1 cellular context compared by ENCODE assay signal in the genomic region with DNA sequence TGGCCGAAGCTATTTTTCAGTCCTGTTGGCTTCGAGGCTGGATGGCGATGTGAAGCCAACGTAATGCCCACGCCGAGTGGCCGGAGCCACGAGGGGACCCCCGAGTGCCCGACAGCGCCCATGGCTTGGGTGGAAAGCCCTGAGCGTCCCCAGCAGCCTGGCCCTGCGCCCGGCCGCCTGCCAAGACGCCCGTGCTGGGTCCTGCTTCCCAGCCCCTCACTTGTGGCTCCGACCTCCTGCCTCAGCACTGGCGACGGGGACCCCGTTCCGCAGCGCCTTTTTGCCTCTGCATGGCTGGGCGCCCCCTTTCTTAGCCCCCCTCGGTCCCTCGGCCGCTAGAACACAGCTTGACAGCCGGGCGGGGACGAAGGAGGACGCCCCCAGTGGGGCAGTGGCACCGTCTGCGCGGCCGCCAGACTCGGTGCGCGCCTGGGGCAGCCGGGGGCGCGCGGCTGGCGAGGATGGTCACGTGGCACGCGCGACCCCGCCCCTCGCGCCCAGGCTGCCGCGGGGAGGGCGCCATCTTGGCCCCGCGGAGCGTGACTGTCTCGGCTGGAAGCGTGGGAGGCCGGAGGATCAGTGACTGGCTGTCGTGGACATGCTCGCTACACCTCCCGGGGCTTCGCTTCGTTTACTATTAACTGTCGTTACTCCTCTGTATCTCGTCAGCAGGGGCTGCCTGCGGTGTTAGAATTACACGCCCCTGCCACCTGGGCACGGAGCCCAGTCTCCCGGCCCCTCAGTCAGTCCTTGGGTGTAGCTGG.
TF ChIP-seq lines count a peak whose summit lies in the region.

No MANE protein-coding gene starts in this region.

TF ChIP-seq in K562, 482 proteins besides CTCF, POLR2A, EP300 and RAD21 (continued from another document and continues in another):
- peak in 1 of 2 experiments; percentile 85; a peak in 2 of 4 replicates for TF ChIP-seq ZNF639 (CRISPR knock-in tag; conservative IDR thresholded peaks at IDR 0.05 in 1 of 2, IDR thresholded peaks at IDR 0.05 in 1 of 2)
- TF ChIP-seq ID3 (CRISPR knock-in tag; IDR thresholded peaks at IDR 0.05): no peak
- peak; percentile 68; the same call in 1 of the 2 replicates for TF ChIP-seq ID3 (tag; IDR thresholded peaks at IDR 0.05)
- no peak for TF ChIP-seq THRA (IDR thresholded peaks at IDR 0.05)
- peak; percentile 71; the same call in 1 of the 2 replicates for TF ChIP-seq ZNF395 (CRISPR knock-in tag; IDR thresholded peaks at IDR 0.05)
- TF ChIP-seq HDAC6 (IDR thresholded peaks at IDR 0.05; ENCODE audit: low read depth, low read length): no peak
- no peak for TF ChIP-seq ADNP (tag; IDR thresholded peaks at IDR 0.05)
- peak; percentile 70; the same call in 1 of the 2 replicates for TF ChIP-seq TOE1 (IDR thresholded peaks at IDR 0.05; ENCODE audit: borderline replicate concordance)
- TF ChIP-seq TOE1 (CRISPR knock-in tag; IDR thresholded peaks at IDR 0.05; ENCODE audit: borderline replicate concordance, low read depth): no peak
- peak; percentile 14 to 63; a peak in 2 of 4 replicates for TF ChIP-seq NONO (IDR thresholded peaks at IDR 0.05; ENCODE audit: low read depth in 2 of 2, low read length in 1 of 2)
- TF ChIP-seq TAF15 (IDR thresholded peaks at IDR 0.05; ENCODE audit: low read depth, low read length): no peak
- no peak for TF ChIP-seq RNF219 (CRISPR knock-in tag; IDR thresholded peaks at IDR 0.05)
- TF ChIP-seq, protein P1, sequence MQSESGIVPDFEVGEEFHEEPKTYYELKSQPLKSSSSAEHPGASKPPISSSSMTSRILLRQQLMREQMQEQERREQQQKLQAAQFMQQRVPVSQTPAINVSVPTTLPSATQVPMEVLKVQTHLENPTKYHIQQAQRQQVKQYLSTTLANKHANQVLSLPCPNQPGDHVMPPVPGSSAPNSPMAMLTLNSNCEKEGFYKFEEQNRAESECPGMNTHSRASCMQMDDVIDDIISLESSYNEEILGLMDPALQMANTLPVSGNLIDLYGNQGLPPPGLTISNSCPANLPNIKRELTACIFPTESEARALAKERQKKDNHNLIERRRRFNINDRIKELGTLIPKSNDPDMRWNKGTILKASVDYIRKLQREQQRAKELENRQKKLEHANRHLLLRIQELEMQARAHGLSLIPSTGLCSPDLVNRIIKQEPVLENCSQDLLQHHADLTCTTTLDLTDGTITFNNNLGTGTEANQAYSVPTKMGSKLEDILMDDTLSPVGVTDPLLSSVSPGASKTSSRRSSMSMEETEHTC (IDR thresholded peaks at IDR 0.05): peak; percentile 45; the same call in 1 of the 2 replicates
- 0 out of 4 replicates have a peak, but pooled peaks of 1 of the 2 experiments have one; percentile 18 for TF ChIP-seq RCOR1 (IDR thresholded peaks at IDR 0.05; ENCODE audit: borderline replicate concordance in 1 of 2, low read depth in 2 of 2, low read length in 2 of 2)
- TF ChIP-seq ZNF197 (CRISPR knock-in tag; IDR thresholded peaks at IDR 0.05; ENCODE audit: low read depth): 0 out of 2 replicates have a peak, but pooled peaks have one; percentile 10
- TF ChIP-seq LCOR (CRISPR knock-in tag; IDR thresholded peaks at IDR 0.05): 0 out of 2 replicates have a peak, but pooled peaks have one; percentile 27
- TF ChIP-seq, protein P2, sequence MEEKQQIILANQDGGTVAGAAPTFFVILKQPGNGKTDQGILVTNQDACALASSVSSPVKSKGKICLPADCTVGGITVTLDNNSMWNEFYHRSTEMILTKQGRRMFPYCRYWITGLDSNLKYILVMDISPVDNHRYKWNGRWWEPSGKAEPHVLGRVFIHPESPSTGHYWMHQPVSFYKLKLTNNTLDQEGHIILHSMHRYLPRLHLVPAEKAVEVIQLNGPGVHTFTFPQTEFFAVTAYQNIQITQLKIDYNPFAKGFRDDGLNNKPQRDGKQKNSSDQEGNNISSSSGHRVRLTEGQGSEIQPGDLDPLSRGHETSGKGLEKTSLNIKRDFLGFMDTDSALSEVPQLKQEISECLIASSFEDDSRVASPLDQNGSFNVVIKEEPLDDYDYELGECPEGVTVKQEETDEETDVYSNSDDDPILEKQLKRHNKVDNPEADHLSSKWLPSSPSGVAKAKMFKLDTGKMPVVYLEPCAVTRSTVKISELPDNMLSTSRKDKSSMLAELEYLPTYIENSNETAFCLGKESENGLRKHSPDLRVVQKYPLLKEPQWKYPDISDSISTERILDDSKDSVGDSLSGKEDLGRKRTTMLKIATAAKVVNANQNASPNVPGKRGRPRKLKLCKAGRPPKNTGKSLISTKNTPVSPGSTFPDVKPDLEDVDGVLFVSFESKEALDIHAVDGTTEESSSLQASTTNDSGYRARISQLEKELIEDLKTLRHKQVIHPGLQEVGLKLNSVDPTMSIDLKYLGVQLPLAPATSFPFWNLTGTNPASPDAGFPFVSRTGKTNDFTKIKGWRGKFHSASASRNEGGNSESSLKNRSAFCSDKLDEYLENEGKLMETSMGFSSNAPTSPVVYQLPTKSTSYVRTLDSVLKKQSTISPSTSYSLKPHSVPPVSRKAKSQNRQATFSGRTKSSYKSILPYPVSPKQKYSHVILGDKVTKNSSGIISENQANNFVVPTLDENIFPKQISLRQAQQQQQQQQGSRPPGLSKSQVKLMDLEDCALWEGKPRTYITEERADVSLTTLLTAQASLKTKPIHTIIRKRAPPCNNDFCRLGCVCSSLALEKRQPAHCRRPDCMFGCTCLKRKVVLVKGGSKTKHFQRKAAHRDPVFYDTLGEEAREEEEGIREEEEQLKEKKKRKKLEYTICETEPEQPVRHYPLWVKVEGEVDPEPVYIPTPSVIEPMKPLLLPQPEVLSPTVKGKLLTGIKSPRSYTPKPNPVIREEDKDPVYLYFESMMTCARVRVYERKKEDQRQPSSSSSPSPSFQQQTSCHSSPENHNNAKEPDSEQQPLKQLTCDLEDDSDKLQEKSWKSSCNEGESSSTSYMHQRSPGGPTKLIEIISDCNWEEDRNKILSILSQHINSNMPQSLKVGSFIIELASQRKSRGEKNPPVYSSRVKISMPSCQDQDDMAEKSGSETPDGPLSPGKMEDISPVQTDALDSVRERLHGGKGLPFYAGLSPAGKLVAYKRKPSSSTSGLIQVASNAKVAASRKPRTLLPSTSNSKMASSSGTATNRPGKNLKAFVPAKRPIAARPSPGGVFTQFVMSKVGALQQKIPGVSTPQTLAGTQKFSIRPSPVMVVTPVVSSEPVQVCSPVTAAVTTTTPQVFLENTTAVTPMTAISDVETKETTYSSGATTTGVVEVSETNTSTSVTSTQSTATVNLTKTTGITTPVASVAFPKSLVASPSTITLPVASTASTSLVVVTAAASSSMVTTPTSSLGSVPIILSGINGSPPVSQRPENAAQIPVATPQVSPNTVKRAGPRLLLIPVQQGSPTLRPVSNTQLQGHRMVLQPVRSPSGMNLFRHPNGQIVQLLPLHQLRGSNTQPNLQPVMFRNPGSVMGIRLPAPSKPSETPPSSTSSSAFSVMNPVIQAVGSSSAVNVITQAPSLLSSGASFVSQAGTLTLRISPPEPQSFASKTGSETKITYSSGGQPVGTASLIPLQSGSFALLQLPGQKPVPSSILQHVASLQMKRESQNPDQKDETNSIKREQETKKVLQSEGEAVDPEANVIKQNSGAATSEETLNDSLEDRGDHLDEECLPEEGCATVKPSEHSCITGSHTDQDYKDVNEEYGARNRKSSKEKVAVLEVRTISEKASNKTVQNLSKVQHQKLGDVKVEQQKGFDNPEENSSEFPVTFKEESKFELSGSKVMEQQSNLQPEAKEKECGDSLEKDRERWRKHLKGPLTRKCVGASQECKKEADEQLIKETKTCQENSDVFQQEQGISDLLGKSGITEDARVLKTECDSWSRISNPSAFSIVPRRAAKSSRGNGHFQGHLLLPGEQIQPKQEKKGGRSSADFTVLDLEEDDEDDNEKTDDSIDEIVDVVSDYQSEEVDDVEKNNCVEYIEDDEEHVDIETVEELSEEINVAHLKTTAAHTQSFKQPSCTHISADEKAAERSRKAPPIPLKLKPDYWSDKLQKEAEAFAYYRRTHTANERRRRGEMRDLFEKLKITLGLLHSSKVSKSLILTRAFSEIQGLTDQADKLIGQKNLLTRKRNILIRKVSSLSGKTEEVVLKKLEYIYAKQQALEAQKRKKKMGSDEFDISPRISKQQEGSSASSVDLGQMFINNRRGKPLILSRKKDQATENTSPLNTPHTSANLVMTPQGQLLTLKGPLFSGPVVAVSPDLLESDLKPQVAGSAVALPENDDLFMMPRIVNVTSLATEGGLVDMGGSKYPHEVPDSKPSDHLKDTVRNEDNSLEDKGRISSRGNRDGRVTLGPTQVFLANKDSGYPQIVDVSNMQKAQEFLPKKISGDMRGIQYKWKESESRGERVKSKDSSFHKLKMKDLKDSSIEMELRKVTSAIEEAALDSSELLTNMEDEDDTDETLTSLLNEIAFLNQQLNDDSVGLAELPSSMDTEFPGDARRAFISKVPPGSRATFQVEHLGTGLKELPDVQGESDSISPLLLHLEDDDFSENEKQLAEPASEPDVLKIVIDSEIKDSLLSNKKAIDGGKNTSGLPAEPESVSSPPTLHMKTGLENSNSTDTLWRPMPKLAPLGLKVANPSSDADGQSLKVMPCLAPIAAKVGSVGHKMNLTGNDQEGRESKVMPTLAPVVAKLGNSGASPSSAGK (IDR thresholded peaks at IDR 0.05): peak; percentile 92
- peak; percentile 54; the same call in 1 of the 2 replicates for TF ChIP-seq NFIC (IDR thresholded peaks at IDR 0.05)
- TF ChIP-seq MAZ (CRISPR knock-in tag; conservative IDR thresholded peaks at IDR 0.05 in 1 of 2, IDR thresholded peaks at IDR 0.05 in 1 of 2): peak in 1 of 2 experiments; percentile 76; a peak in 3 of 4 replicates
- peak; percentile 39; the same call in 1 of the 2 replicates for TF ChIP-seq GABPB1 (CRISPR knock-in tag; IDR thresholded peaks at IDR 0.05)
- peak; percentile 60; the same call in 1 of the 2 replicates for TF ChIP-seq ZNF766 (CRISPR knock-in tag; conservative IDR thresholded peaks at IDR 0.05)
- TF ChIP-seq TEAD1 (CRISPR knock-in tag; IDR thresholded peaks at IDR 0.05): peak in 1 of 2 experiments; percentile 67; a peak in 2 of 4 replicates
- no peak for TF ChIP-seq STAT5A (IDR thresholded peaks at IDR 0.05; ENCODE audit: borderline replicate concordance, low read length)
- TF ChIP-seq, protein P3, sequence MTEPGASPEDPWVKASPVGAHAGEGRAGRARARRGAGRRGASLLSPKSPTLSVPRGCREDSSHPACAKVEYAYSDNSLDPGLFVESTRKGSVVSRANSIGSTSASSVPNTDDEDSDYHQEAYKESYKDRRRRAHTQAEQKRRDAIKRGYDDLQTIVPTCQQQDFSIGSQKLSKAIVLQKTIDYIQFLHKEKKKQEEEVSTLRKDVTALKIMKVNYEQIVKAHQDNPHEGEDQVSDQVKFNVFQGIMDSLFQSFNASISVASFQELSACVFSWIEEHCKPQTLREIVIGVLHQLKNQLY (CRISPR knock-in tag; conservative IDR thresholded peaks at IDR 0.05): no peak
